In the genomic region with DNA sequence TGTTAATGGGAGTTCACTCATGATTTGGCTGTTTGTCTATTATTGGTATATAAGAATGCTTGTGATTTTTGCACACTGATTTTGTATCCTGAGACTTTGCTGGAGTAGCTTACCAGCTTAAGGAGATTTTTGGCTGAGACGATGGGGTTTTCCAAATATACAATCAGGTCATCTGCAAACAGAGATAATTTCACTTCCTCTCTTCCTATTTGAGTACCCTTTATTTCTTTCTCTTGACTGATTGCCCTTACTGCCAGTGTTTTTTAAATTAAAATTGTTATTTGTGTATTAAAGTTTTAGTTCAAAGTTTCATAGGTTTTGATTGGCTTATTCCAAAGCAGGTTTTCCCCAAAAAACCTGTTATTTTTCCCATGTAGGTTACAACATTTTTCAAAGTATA, we compare ENCODE assay signal across 9 cellular contexts.
"Had no signal": no experiment of that assay in that cellular context is flagged by ENCODE, and none has a peak within 500 bp of the region (broad histone marks: within the 10 kb centered on the region; RNA-seq: fewer than 3 reads in every experiment).

No MANE protein-coding gene starts in this region.

- DNase-seq: GM23248, GOT3, H7, HFFc6, KBM-7 had no signal

- H3K4me1 ChIP-seq: HAP-1 had no signal

- H3K4me3 Mint-ChIP-seq: HFFc6 had no signal

- H3K36me3 ChIP-seq: HAP-1 had no signal

- H2AFZ ChIP-seq: GM23248 had no signal

- H3K9ac ChIP-seq: GM23248 had no signal

- FAIRE-seq: HepG2 had no signal

- H3K36me3 Mint-ChIP-seq: IgD-negative memory B cell had no signal

- H3K27ac ChIP-seq: GM23248, HL-60 had no signal

- H3K27me3 Mint-ChIP-seq: IgD-negative memory B cell had no signal

- H3K4me3 ChIP-seq: GM23248, HAP-1 had no signal

- H3K9me3 Mint-ChIP-seq: HFFc6, IgD-negative memory B cell had no signal

- H3K27ac Mint-ChIP-seq: HFFc6, IgD-negative memory B cell had no signal

- H3K9me3 ChIP-seq: HAP-1 had no signal

- H3K4me1 Mint-ChIP-seq: IgD-negative memory B cell had no signal
